ENCODE assay signal across 1 cellular context in the genomic region with DNA sequence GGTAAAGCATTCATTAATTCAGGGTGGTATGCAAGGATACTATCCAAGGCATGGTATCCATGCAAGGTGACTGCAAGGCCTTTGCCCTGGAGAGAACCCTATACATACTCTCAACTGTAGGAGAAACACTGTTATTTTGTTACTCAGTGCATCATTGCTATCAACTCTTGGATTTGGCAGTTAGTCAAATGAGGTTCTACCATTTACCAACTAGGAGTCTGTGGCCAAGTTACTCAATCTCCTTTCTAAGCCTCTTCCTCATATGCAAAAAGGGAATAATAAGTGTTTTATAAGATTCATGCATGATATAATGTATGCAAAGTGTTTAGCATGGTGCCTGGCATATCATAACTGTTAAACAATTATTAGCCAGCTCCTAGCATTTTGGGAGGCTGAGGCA.
TF ChIP-seq lines count a peak whose summit lies in the region.

No MANE protein-coding gene starts in this region.

TF ChIP-seq in GM12878, 131 proteins besides CTCF, POLR2A, EP300 and RAD21:
- TF ChIP-seq, protein P1, sequence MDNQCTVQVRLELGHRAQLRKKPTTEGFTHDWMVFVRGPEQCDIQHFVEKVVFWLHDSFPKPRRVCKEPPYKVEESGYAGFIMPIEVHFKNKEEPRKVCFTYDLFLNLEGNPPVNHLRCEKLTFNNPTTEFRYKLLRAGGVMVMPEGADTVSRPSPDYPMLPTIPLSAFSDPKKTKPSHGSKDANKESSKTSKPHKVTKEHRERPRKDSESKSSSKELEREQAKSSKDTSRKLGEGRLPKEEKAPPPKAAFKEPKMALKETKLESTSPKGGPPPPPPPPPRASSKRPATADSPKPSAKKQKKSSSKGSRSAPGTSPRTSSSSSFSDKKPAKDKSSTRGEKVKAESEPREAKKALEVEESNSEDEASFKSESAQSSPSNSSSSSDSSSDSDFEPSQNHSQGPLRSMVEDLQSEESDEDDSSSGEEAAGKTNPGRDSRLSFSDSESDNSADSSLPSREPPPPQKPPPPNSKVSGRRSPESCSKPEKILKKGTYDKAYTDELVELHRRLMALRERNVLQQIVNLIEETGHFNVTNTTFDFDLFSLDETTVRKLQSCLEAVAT (IDR thresholded peaks at IDR 0.05): no peak
- TF ChIP-seq, protein P2, sequence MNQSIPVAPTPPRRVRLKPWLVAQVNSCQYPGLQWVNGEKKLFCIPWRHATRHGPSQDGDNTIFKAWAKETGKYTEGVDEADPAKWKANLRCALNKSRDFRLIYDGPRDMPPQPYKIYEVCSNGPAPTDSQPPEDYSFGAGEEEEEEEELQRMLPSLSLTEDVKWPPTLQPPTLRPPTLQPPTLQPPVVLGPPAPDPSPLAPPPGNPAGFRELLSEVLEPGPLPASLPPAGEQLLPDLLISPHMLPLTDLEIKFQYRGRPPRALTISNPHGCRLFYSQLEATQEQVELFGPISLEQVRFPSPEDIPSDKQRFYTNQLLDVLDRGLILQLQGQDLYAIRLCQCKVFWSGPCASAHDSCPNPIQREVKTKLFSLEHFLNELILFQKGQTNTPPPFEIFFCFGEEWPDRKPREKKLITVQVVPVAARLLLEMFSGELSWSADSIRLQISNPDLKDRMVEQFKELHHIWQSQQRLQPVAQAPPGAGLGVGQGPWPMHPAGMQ (IDR thresholded peaks at IDR 0.05; ENCODE audit: borderline replicate concordance): no peak
- TF ChIP-seq CHD1 (IDR thresholded peaks at IDR 0.05; ENCODE audit: low read depth, low read length): no peak
- no peak for TF ChIP-seq ZSCAN29 (IDR thresholded peaks at IDR 0.05)
- TF ChIP-seq RELA (IDR thresholded peaks at IDR 0.05; ENCODE audit: borderline replicate concordance, partially characterized antibody): no peak
- no peak for TF ChIP-seq GABPA (IDR thresholded peaks at IDR 0.05; ENCODE audit: low read depth)
- no peak for TF ChIP-seq HDAC6 (IDR thresholded peaks at IDR 0.05; ENCODE audit: unreplicated experiment)
- TF ChIP-seq MTA3 (IDR thresholded peaks at IDR 0.05; ENCODE audit: borderline replicate concordance, low read length): no peak
- no peak for TF ChIP-seq PAX5 (IDR thresholded peaks at IDR 0.05; ENCODE audit: borderline replicate concordance, low read depth, low read length)
- no peak for TF ChIP-seq STAT3 (IDR thresholded peaks at IDR 0.05; ENCODE audit: low read depth, low read length)
- TF ChIP-seq CUX1 (IDR thresholded peaks at IDR 0.05; ENCODE audit: insufficient replicate concordance, low read depth, low read length): no peak
